Comparison of ENCODE assay signal across 8 cellular contexts in genomic region chr5:141878186-141878770, GRCh38. TPM values are rescaled to one million over a fixed set of nuclear protein-coding genes. Genes with fewer than 3 reads are reported as not detected.
DNase-seq lines count a peak whose midpoint lies in the region; ATAC-seq and TF ChIP-seq lines count a peak whose summit lies in the region.

TSS of gene PCDH1 (minus strand) at chr5:141878410. CDS start at chr5:141878262, 148 bp downstream.

- H3K4me2 ChIP-seq in neural progenitor cell: peak within 1 kb of the TSS; percentile 97

- H3K9me3 Mint-ChIP-seq in CD8-positive, alpha-beta memory T cell: no peaks in the 10 kb centered on the region
- H3K9me3 Mint-ChIP-seq in activated naive CD8-positive, alpha-beta T cell (ENCODE audit: low read depth): no peaks in the 10 kb centered on the region
- H3K9me3 Mint-ChIP-seq in glutamatergic neuron (ENCODE audit: unreplicated experiment): peaks cover 12% of the 10 kb centered on the region
- no peaks in the 10 kb centered on the region for H3K9me3 Mint-ChIP-seq in neural progenitor cell

- no peak within 1 kb of the TSS for H3K27ac ChIP-seq in CD8-positive, alpha-beta memory T cell (ENCODE audit: low read depth, low read length)
- peak within 1 kb of the TSS; percentile 78 for H3K27ac ChIP-seq in neural progenitor cell

- H3K9me3 ChIP-seq in CD8-positive, alpha-beta memory T cell (ENCODE audit: low read length): no peaks in the 10 kb centered on the region
- no peaks in the 10 kb centered on the region for H3K9me3 ChIP-seq in neural progenitor cell (ENCODE audit: low read depth)

- POLR2A ChIA-PET in CD8-positive, alpha-beta memory T cell (lab: Charles Lee): interaction anchor here (0.8 to 3.8 kb wide), 6 partner anchors 80 to 195 kb away, joined by 3 to 21 read pairs (median 4); partner anchors contain the start of gene PCDH12

- CTCF ChIA-PET in CD8-positive, alpha-beta memory T cell (lab: Charles Lee): interaction anchor here (0.9 to 9.0 kb wide), 38 partner anchors 9 to 311 kb away, joined by 3 to 184 read pairs (median 6); partner anchors contain the start of genes ARAP3, DELE1, FCHSD1 and RNF14

- peaks cover 48% of the 10 kb centered on the region for H3K79me2 ChIP-seq in neural progenitor cell (ENCODE audit: low read depth)

- peak within 1 kb of the TSS; percentile 75 for H3K4me3 ChIP-seq in CD8-positive, alpha-beta memory T cell (ENCODE audit: low read length)
- H3K4me3 ChIP-seq in neural progenitor cell: peak within 1 kb of the TSS; percentile 97

- peaks cover 27% of the 10 kb centered on the region for H3K4me1 ChIP-seq in CD8-positive, alpha-beta memory T cell (ENCODE audit: insufficient read depth, low read length)
- peaks cover 62% of the 10 kb centered on the region for H3K4me1 ChIP-seq in neural progenitor cell

- ATAC-seq in HG03469 (IDR thresholded peaks at IDR 0.05; ENCODE audit: unreplicated experiment): no peak

- H3K27me3 ChIP-seq in CD8-positive, alpha-beta memory T cell (ENCODE audit: insufficient read depth, low read length, poor library complexity, severe bottlenecking): peaks cover 75% of the 10 kb centered on the region
- peaks cover 5% of the 10 kb centered on the region for H3K27me3 ChIP-seq in neural progenitor cell

- H3K4me1 Mint-ChIP-seq in CD8-positive, alpha-beta memory T cell: peaks cover 22 to 36% (median 28%) of the 10 kb centered on the region in 3 donors
- H3K4me1 Mint-ChIP-seq in activated naive CD8-positive, alpha-beta T cell (ENCODE audit: low read depth): peaks cover 24% of the 10 kb centered on the region
- H3K4me1 Mint-ChIP-seq in glutamatergic neuron (ENCODE audit: low read depth, unreplicated experiment) (peaks cover 24% of the 10 kb centered on the region), neural progenitor cell (peaks cover 70% of the 10 kb centered on the region)

- peak within 1 kb of the TSS in 6 of 8 donors; percentile 13 to 87 (median 58) for H3K27ac Mint-ChIP-seq in CD8-positive, alpha-beta memory T cell
- H3K27ac Mint-ChIP-seq in activated naive CD8-positive, alpha-beta T cell: peak within 1 kb of the TSS; percentile 42
- H3K27ac Mint-ChIP-seq in glutamatergic neuron (ENCODE audit: unreplicated experiment): no peak within 1 kb of the TSS
- peak within 1 kb of the TSS; percentile 1 for H3K27ac Mint-ChIP-seq in neural progenitor cell

- peak within 1 kb of the TSS; percentile 77 to 89 (median 83) for H3K4me3 Mint-ChIP-seq in CD8-positive, alpha-beta memory T cell
- H3K4me3 Mint-ChIP-seq in activated naive CD8-positive, alpha-beta T cell: peak within 1 kb of the TSS; percentile 81
- H3K4me3 Mint-ChIP-seq in glutamatergic neuron (ENCODE audit: unreplicated experiment) (peak within 1 kb of the TSS; percentile 87), neural progenitor cell (peak within 1 kb of the TSS; percentile 89)

- no peaks in the 10 kb centered on the region for H3K36me3 ChIP-seq in CD8-positive, alpha-beta memory T cell (ENCODE audit: insufficient read depth, low read length)
- no peaks in the 10 kb centered on the region for H3K36me3 ChIP-seq in neural progenitor cell

- H2AFZ ChIP-seq in neural progenitor cell (replicated peaks): peak within 1 kb of the TSS; percentile 79

- no peaks in the 10 kb centered on the region for H3K36me3 Mint-ChIP-seq in CD8-positive, alpha-beta memory T cell
- H3K36me3 Mint-ChIP-seq in activated naive CD8-positive, alpha-beta T cell: no peaks in the 10 kb centered on the region
- H3K36me3 Mint-ChIP-seq in glutamatergic neuron (ENCODE audit: unreplicated experiment): no peaks in the 10 kb centered on the region
- no peaks in the 10 kb centered on the region for H3K36me3 Mint-ChIP-seq in neural progenitor cell

- TF ChIP-seq CTCF in glutamatergic neuron (IDR thresholded peaks at IDR 0.05; ENCODE audit: partially characterized antibody, unreplicated experiment) (no peak), neural progenitor cell (IDR thresholded peaks at IDR 0.05) (no peak)

- H4K20me1 ChIP-seq in neural progenitor cell (ENCODE audit: low read depth): peaks cover 34% of the 10 kb centered on the region

- H3F3A ChIP-seq in neural progenitor cell (ENCODE audit: low read depth): peaks cover 84% of the 10 kb centered on the region

- H3K27me3 Mint-ChIP-seq in CD8-positive, alpha-beta memory T cell: peaks cover 69 to 78% of the 10 kb centered on the region in 2 donors
- H3K27me3 Mint-ChIP-seq in activated naive CD8-positive, alpha-beta T cell: peaks cover 47% of the 10 kb centered on the region
- peaks cover 13% of the 10 kb centered on the region for H3K27me3 Mint-ChIP-seq in glutamatergic neuron (ENCODE audit: unreplicated experiment)
- peaks cover 30% of the 10 kb centered on the region for H3K27me3 Mint-ChIP-seq in neural progenitor cell (ENCODE audit: insufficient read depth, low read depth)

- H3K9ac ChIP-seq in neural progenitor cell: peak within 1 kb of the TSS; percentile 54

- in situ Hi-C loops in KBM-7 (cut with MboI; ENCODE audit: low pct_unique_long_range_greater_than_20kb, low sequenced_read_pairs): no loop called here

- peak in 1 of 5 donors; percentile 20 for DNase-seq in CD8-positive, alpha-beta memory T cell
- DNase-seq in LoVo (ENCODE audit: low spot score) (peak; percentile 27), glutamatergic neuron (peak; percentile 64), neural progenitor cell (ENCODE audit: low spot score) (peak; percentile 84), KBM-7 (no peak), cortex of kidney (lab: John Stamatoyannopoulos, UW) (no peak)

RNA-seq across cellular contexts. Expression of gene PCDH1, which starts in this region (rescaled TPM):
- not detected for total RNA-seq in CD8-positive, alpha-beta memory T cell
- 0.54 TPM for polyA plus RNA-seq in CD8-positive, alpha-beta memory T cell
- 7.9 TPM for total RNA-seq in glutamatergic neuron (ENCODE audit: unreplicated experiment)
- 24.8 and 48.4 TPM in 2 replicates for total RNA-seq in neural progenitor cell (ENCODE audit: low replicate concordance)

Comparison
In these comparisons a context has a peak if more than half of its experiments do, and no peak if none do; other contexts are left out.
1. DNase-seq: peak in LoVo (single experiment), glutamatergic neuron (single experiment) and neural progenitor cell (single experiment); none in KBM-7 (single experiment) and cortex of kidney (single experiment).
2. Peak in every context shown above with its lines, with median percentiles within 50 percentile points of each other: H3K4me3 Mint-ChIP-seq.